14 cellular contexts compared by ENCODE assay signal in the genomic region with DNA sequence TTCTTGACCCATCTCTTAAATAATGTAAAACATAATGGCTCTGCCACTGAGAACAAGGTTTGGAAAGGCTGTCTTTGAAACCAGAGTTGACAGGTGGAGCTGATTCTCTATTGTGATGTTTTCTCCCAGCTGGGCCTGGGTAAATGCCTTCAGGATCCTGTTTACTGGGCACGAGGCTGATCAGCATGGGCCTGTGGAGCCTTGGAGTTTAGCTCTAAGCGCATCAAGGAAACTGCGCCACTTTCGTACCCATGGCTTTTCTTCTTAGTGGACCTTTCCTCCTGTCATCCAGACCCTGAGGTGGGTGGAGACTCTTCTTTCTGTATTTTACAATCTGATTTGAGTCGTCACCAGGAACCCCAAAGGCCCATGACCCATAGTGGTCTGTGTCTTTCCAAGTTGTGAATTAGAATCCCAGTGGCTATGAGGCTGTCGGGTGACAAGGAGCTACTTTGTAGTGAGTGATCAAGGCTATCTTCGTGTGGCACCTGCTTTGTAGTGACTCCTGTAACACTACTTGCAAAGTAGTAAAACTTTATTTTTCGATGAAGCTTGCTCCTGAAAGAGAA.
"Had no signal": no experiment of that assay in that cellular context is flagged by ENCODE, and none has a peak within 500 bp of the region (broad histone marks: within the 10 kb centered on the region; RNA-seq: fewer than 3 reads in every experiment).

No MANE protein-coding gene starts in this region.

- DNase-seq: activated CD4-positive, alpha-beta T cell treated with anti-CD3 and anti-CD28 coated beads, Interleukin-2, amount 50 U/mL, for 1 hour; activated naive CD8-positive, alpha-beta T cell treated with anti-CD3 and anti-CD28 coated beads, Interleukin-2, amount 50 U/mL, for 24 hours; activated T-cell treated with anti-CD3 and anti-CD28 coated beads, Interleukin-2, amount 50 U/mL, for 4 hours; aorta; erythroblast; gastrocnemius medialis; heart left ventricle; left cardiac atrium; mucosa of descending colon; nucleus accumbens; stimulated activated CD4-positive, alpha-beta T cell treated with anti-CD3 and anti-CD28 coated beads, Interleukin-12 subunit alpha, Interleukin-12 subunit beta, amount 100 ng/mL, for 4 hours; stomach; testis; upper lobe of right lung had no signal

- H3K4me3 ChIP-seq: gastrocnemius medialis, heart left ventricle, mucosa of descending colon, stomach, testis, upper lobe of right lung had no signal

- H3K27me3 ChIP-seq: gastrocnemius medialis, heart left ventricle, stomach, testis, upper lobe of right lung had no signal

- H3K27ac ChIP-seq: gastrocnemius medialis, heart left ventricle, stomach, testis, upper lobe of right lung had no signal

- H3K4me1 ChIP-seq: gastrocnemius medialis, testis had no signal

- H3K9me3 ChIP-seq: gastrocnemius medialis, mucosa of descending colon, stomach, testis, upper lobe of right lung had no signal

- H3K36me3 ChIP-seq: gastrocnemius medialis, heart left ventricle, stomach, upper lobe of right lung had no signal
